ENCODE assay signal across 8 cellular contexts in the genomic region with DNA sequence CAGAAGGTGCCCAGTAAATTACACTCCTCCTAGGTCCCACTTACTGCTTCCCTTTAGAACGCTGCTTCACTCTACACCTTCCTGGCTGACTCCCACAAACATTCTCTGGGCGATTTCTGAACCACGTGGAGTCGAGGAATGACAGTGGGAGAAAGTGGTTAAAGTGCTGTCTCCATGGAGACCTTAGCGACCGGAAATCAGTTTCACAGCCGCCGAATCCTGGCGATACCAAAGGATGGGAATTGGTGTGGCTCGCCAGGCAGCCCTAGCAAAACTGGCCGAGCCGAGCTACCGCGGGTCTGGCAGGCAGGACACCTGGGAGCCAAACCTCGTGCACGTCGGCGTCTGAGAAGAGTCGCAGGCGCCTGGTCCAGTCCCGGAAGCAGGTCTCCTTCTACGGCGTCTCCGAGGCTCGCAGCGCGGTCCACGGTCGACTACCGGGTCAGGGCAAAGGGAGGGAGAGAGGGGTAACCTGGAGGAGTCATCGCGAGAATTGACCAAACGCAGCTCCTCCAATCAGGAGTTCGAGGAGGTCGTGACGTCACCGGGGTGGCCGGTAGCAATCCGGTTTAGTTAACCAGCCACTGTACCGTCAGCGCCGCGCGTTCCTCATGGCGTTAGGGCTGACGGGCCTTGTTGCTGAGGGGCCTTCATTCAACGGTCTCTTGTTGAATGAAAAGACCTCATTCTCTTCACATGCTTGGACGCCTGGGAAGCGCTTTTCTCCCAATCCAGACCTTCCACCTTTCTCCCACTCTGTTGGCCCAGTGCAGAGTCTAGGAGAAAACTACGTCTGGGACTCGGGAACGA. TPM values are rescaled to one million over a fixed set of nuclear protein-coding genes. Genes with fewer than 3 reads are reported as not detected.
DNase-seq lines count a peak whose midpoint lies in the region; ATAC-seq and TF ChIP-seq lines count a peak whose summit lies in the region.

A gene with protein sequence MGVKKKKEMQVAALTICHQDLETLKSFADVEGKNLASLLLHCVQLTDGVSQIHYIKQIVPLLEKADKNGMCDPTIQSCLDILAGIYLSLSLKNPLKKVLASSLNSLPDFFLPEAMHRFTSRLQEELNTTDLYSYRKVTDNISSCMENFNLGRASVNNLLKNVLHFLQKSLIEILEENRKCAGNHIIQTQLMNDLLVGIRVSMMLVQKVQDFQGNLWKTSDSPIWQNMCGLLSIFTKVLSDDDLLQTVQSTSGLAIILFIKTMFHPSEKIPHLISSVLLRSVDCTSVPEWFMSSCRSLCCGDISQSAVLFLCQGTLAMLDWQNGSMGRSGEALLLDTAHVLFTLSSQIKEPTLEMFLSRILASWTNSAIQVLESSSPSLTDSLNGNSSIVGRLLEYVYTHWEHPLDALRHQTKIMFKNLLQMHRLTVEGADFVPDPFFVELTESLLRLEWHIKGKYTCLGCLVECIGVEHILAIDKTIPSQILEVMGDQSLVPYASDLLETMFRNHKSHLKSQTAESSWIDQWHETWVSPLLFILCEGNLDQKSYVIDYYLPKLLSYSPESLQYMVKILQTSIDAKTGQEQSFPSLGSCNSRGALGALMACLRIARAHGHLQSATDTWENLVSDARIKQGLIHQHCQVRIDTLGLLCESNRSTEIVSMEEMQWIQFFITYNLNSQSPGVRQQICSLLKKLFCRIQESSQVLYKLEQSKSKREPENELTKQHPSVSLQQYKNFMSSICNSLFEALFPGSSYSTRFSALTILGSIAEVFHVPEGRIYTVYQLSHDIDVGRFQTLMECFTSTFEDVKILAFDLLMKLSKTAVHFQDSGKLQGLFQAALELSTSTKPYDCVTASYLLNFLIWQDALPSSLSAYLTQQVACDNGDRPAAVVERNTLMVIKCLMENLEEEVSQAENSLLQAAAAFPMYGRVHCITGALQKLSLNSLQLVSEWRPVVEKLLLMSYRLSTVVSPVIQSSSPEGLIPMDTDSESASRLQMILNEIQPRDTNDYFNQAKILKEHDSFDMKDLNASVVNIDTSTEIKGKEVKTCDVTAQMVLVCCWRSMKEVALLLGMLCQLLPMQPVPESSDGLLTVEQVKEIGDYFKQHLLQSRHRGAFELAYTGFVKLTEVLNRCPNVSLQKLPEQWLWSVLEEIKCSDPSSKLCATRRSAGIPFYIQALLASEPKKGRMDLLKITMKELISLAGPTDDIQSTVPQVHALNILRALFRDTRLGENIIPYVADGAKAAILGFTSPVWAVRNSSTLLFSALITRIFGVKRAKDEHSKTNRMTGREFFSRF (N-terminal part only) (minus strand): TSS at position 436 of the 810 bp plus-strand sequence. CDS start 3,646 bp downstream, outside the sequence.

- H3K9me3 Mint-ChIP-seq in activated naive CD8-positive, alpha-beta T cell treated with anti-CD3 and anti-CD28 coated beads for 36 hours, result no peaks in the 10 kb centered on the region
- H3K9me3 Mint-ChIP-seq in glutamatergic neuron (ENCODE audit: unreplicated experiment) (peaks cover 8% of the 10 kb centered on the region), osteocyte (ENCODE audit: unreplicated experiment) (no peaks in the 10 kb centered on the region)

- no peaks in the 10 kb centered on the region for H3K9me3 ChIP-seq in thymus (ENCODE audit: control insufficient read depth)

- H3K27ac Mint-ChIP-seq in activated naive CD8-positive, alpha-beta T cell treated with anti-CD3 and anti-CD28 coated beads for 36 hours, result peak within 1 kb of the TSS; percentile 98
- H3K27ac Mint-ChIP-seq in glutamatergic neuron (ENCODE audit: unreplicated experiment) (peak within 1 kb of the TSS; percentile 96), osteocyte (ENCODE audit: unreplicated experiment) (peak within 1 kb of the TSS; percentile 98)

- CTCF ChIA-PET in GM10248 (lab: Yijun Ruan, JAX), result interaction anchor here (1.0 to 2.3 kb wide), 6 partner anchors 10 to 469 kb away, joined by 3 to 10 read pairs (median 7); no protein-coding TSS in a partner anchor

- TF ChIP-seq CTCF in GM10248 (IDR thresholded peaks at IDR 0.05; ENCODE audit: control extremely low read depth, extremely low read depth, low read depth, missing control alignments) (no peak), glutamatergic neuron (IDR thresholded peaks at IDR 0.05; ENCODE audit: partially characterized antibody, unreplicated experiment) (no peak), osteocyte (IDR thresholded peaks at IDR 0.05) (no peak)

- peaks cover 6% of the 10 kb centered on the region for H3K4me1 ChIP-seq in thymus (ENCODE audit: control insufficient read depth, insufficient read depth, low read length)

- POLR2A ChIA-PET in GM10248 (lab: Yijun Ruan, JAX), result interaction anchor here (1.5 kb wide), 1 partner anchor 19 kb away, joined by 4 read pairs; no protein-coding TSS in a partner anchor

- peak; percentile 98 for ATAC-seq in HG02623 (IDR thresholded peaks at IDR 0.05; ENCODE audit: unreplicated experiment)

- peaks cover 6% of the 10 kb centered on the region for H3K27me3 Mint-ChIP-seq in activated naive CD8-positive, alpha-beta T cell treated with anti-CD3 and anti-CD28 coated beads for 36 hours
- peaks cover 6% of the 10 kb centered on the region for H3K27me3 Mint-ChIP-seq in glutamatergic neuron (ENCODE audit: unreplicated experiment)
- H3K27me3 Mint-ChIP-seq in osteocyte (ENCODE audit: unreplicated experiment), result peaks cover 4% of the 10 kb centered on the region

- peaks cover 4% of the 10 kb centered on the region for H3K36me3 ChIP-seq in thymus (ENCODE audit: control insufficient read depth, insufficient read depth)

- peak within 1 kb of the TSS; percentile 98 for H3K4me3 Mint-ChIP-seq in activated naive CD8-positive, alpha-beta T cell treated with anti-CD3 and anti-CD28 coated beads for 36 hours
- H3K4me3 Mint-ChIP-seq in glutamatergic neuron (ENCODE audit: unreplicated experiment) (peak within 1 kb of the TSS; percentile 92), osteocyte (ENCODE audit: unreplicated experiment) (peak within 1 kb of the TSS; percentile 92)

- H3K4me3 ChIP-seq in thymus (ENCODE audit: low read length), result peak within 1 kb of the TSS; percentile 87

- H3K4me1 Mint-ChIP-seq in activated naive CD8-positive, alpha-beta T cell treated with anti-CD3 and anti-CD28 coated beads for 36 hours, result peaks cover 21% of the 10 kb centered on the region
- H3K4me1 Mint-ChIP-seq in glutamatergic neuron (ENCODE audit: low read depth, unreplicated experiment), result peaks cover 10% of the 10 kb centered on the region
- H3K4me1 Mint-ChIP-seq in osteocyte (ENCODE audit: unreplicated experiment), result peaks cover 31% of the 10 kb centered on the region

- H3K36me3 Mint-ChIP-seq in activated naive CD8-positive, alpha-beta T cell treated with anti-CD3 and anti-CD28 coated beads for 36 hours, result peaks cover 21% of the 10 kb centered on the region
- no peaks in the 10 kb centered on the region for H3K36me3 Mint-ChIP-seq in glutamatergic neuron (ENCODE audit: unreplicated experiment)
- no peaks in the 10 kb centered on the region for H3K36me3 Mint-ChIP-seq in osteocyte (ENCODE audit: unreplicated experiment)

- WGBS in thymus, result under 1% methylated on average over 52 of the region's 52 CpGs

- H3K27ac ChIP-seq in thymus (ENCODE audit: low read depth), result peak within 1 kb of the TSS; percentile 89

- H3K27me3 ChIP-seq in thymus (ENCODE audit: control insufficient read depth, insufficient read depth), result no peaks in the 10 kb centered on the region

- DNase-seq in GM10248 (ENCODE audit: extremely low spot score), result peak; percentile 98
- DNase-seq in NCI-H1105 (lab: John Stamatoyannopoulos, UW), result peak; percentile 97
- peak; percentile 98 for DNase-seq in SKM-1 treated with dmso at 0.1 percent for 144 hours (lab: John Stamatoyannopoulos, UW; ENCODE audit: unreplicated experiment)
- peak; percentile 97 for DNase-seq in activated naive CD8-positive, alpha-beta T cell treated with anti-CD3 and anti-CD28 coated beads for 36 hours
- peak; percentile 99 for DNase-seq in glutamatergic neuron
- DNase-seq in osteocyte (ENCODE audit: extremely low spot score, unreplicated experiment), result peak; percentile 99

RNA-seq across cellular contexts. Expression of the gene that starts here (rescaled TPM):
- total RNA-seq in activated naive CD8-positive, alpha-beta T cell treated with anti-CD3 and anti-CD28 coated beads for 36 hours, result 10 to 100 TPM; 34.5 to 35.2 TPM
- total RNA-seq in glutamatergic neuron (ENCODE audit: unreplicated experiment) (15.0 TPM), osteocyte (28.3 and 32.1 TPM in 2 replicates)
- polyA plus RNA-seq in thymus, result 20.6 TPM

Comparison
In these comparisons a context has a peak if more than half of its experiments do, and no peak if none do; other contexts are left out.
1. Peak in every context shown above with its lines: DNase-seq, ATAC-seq, H3K4me3 ChIP-seq and H3K27ac ChIP-seq.